ENCODE assay signal across 14 cellular contexts in genomic region chr15:74396146-74396438, GRCh38. TPM values are rescaled to one million over a fixed set of nuclear protein-coding genes. Genes with fewer than 3 reads are reported as not detected.
A peak's percentile ranks its signal among the peaks of the same experiment; 100 is the strongest.
DNase-seq lines count a peak whose midpoint lies in the region; ATAC-seq and TF ChIP-seq lines count a peak whose summit lies in the region.
"Had no signal": no experiment of that assay in that cellular context is flagged by ENCODE, and none has a peak within 500 bp of the region (broad histone marks: within the 10 kb centered on the region; RNA-seq: fewer than 3 reads in every experiment).

No MANE protein-coding gene starts in this region.

- H3K36me3 ChIP-seq in GM23338 (ENCODE audit: insufficient read depth) = no peaks in the 10 kb centered on the region
- H3K36me3 ChIP-seq in neuronal stem cell (replicated peaks in 1 of 2; ENCODE audit: control insufficient read depth in 2 of 2, insufficient read depth in 2 of 2, low read length in 2 of 2) = no peaks in the 10 kb centered on the region
- H3K36me3 ChIP-seq: left ventricle myocardium inferior had no signal

- no peak overlapping the region for H3K14ac ChIP-seq in neuronal stem cell (ENCODE audit: low read length)

- no peak overlapping the region for H2BK5ac ChIP-seq in neuronal stem cell (ENCODE audit: low read length)

- no peak for DNase-seq in activated CD4-positive, alpha-beta T cell treated with anti-CD3 and anti-CD28 coated beads for 36 hours
- DNase-seq in activated CD4-positive, alpha-beta T cell treated with anti-CD3 and anti-CD28 coated beads for 1 hour = no peak
- DNase-seq in GM23338 (ENCODE audit: low spot score) = no peak
- no peak for DNase-seq in activated T-helper 2 cell treated with anti-CD3 and anti-CD28 coated beads, Interferon-gamma antibody, Interleukin-2, Interleukin-4, amounts not matched to agents 10 μg/mL and 5 μg/mL and 100 μg/mL, durations not matched to agents 14 hours and 24 hours and 36 hours (ENCODE audit: low spot score)
- DNase-seq in neuronal stem cell (ENCODE audit: low spot score) = no peak
- DNase-seq in NCI-H1694 (lab: John Stamatoyannopoulos, UW) = no peak
- no peak for DNase-seq in DMS79 (lab: John Stamatoyannopoulos, UW)
- no peak for DNase-seq in NCI-H1092 (lab: John Stamatoyannopoulos, UW)
- DNase-seq: 8988T, left ventricle myocardium inferior, NCI-H1105 treated with DMSO at 0.1 percent for 48 hours, NCI-H526 treated with DMSO at 0.1 percent for 48 hours, posterior cingulate gyrus had no signal

- POLR2A ChIA-PET in activated CD4-positive, alpha-beta T cell treated with anti-CD3 and anti-CD28 coated beads for 36 hours (lab: Charles Lee) = no interaction called here

- peak overlapping the region; percentile 61 for H3K18ac ChIP-seq in neuronal stem cell (ENCODE audit: low read length)

- no peak overlapping the region for H3K4me2 ChIP-seq in GM23338
- no peak overlapping the region for H3K4me2 ChIP-seq in neuronal stem cell (ENCODE audit: insufficient read depth, low read length, poor library complexity, severe bottlenecking)

- no peaks in the 10 kb centered on the region for H3K36me3 Mint-ChIP-seq in activated CD4-positive, alpha-beta T cell treated with anti-CD3 and anti-CD28 coated beads for 36 hours (ENCODE audit: low read depth)
- no peaks in the 10 kb centered on the region; the same call in 2 of the 3 replicates for H3K36me3 Mint-ChIP-seq in GM23338 (ENCODE audit: low read depth)
- H3K36me3 Mint-ChIP-seq in activated T-helper 2 cell treated with anti-CD3 and anti-CD28 coated beads, Interferon-gamma antibody, Interleukin-2, Interleukin-4, amounts not matched to agents 10 μg/mL and 5 μg/mL and 100 μg/mL, durations not matched to agents 14 hours and 24 hours and 36 hours (ENCODE audit: low read depth) = no peaks in the 10 kb centered on the region

- H3K4me1 Mint-ChIP-seq in activated CD4-positive, alpha-beta T cell treated with anti-CD3 and anti-CD28 coated beads for 36 hours = peaks cover 92% of the 10 kb centered on the region
- H3K4me1 Mint-ChIP-seq in GM23338 = peaks cover 22% of the 10 kb centered on the region
- peaks cover 81% of the 10 kb centered on the region for H3K4me1 Mint-ChIP-seq in activated T-helper 2 cell treated with anti-CD3 and anti-CD28 coated beads, Interferon-gamma antibody, Interleukin-2, Interleukin-4, amounts not matched to agents 10 μg/mL and 5 μg/mL and 100 μg/mL, durations not matched to agents 14 hours and 24 hours and 36 hours (ENCODE audit: low read depth)

- H3K4me1 ChIP-seq in GM23338 (ENCODE audit: insufficient read depth) = peaks cover 5% of the 10 kb centered on the region; the same call in 1 of the 2 replicates
- peaks cover 0 to 9% of the 10 kb centered on the region in 2 donors for H3K4me1 ChIP-seq in neuronal stem cell (ENCODE audit: control insufficient read depth in 2 of 2, insufficient read depth in 1 of 2, low read depth in 1 of 2, low read length in 2 of 2)

- H2AFZ ChIP-seq in GM23338 (0 out of 2 replicates have a peak overlapping the region, but pooled peaks have one; percentile 47), neuronal stem cell (ENCODE audit: low read length) (peak overlapping the region; percentile 54)

- peaks cover 0 to 2% of the 10 kb centered on the region in 2 donors for H3K9me3 ChIP-seq in neuronal stem cell (replicated peaks in 1 of 2; ENCODE audit: control insufficient read depth in 2 of 2, insufficient read depth in 1 of 2, low read depth in 1 of 2, low read length in 2 of 2)
- H3K9me3 ChIP-seq: left ventricle myocardium inferior had no signal

- no peak overlapping the region for H2AK5ac ChIP-seq in neuronal stem cell (ENCODE audit: low read depth, low read length)

- H3K4me3 Mint-ChIP-seq in activated CD4-positive, alpha-beta T cell treated with anti-CD3 and anti-CD28 coated beads for 36 hours = no peak overlapping the region
- H3K4me3 Mint-ChIP-seq in GM23338 = no peak overlapping the region
- no peak overlapping the region for H3K4me3 Mint-ChIP-seq in activated T-helper 2 cell treated with anti-CD3 and anti-CD28 coated beads, Interferon-gamma antibody, Interleukin-2, Interleukin-4, amounts not matched to agents 10 μg/mL and 5 μg/mL and 100 μg/mL, durations not matched to agents 14 hours and 24 hours and 36 hours (ENCODE audit: low read depth)

- CTCF ChIA-PET in activated CD4-positive, alpha-beta T cell treated with anti-CD3 and anti-CD28 coated beads for 36 hours (lab: Charles Lee) = interaction anchor here (0.7 to 5.8 kb wide), 4 partner anchors 8 to 43 kb away, joined by 3 to 48 read pairs (median 4); no protein-coding TSS in a partner anchor

- H3K9ac ChIP-seq in neuronal stem cell (ENCODE audit: low read depth, low read length, poor library complexity) = no peak overlapping the region

- no peaks in the 10 kb centered on the region for H3K9me3 Mint-ChIP-seq in activated CD4-positive, alpha-beta T cell treated with anti-CD3 and anti-CD28 coated beads for 36 hours (ENCODE audit: low read depth)
- H3K9me3 Mint-ChIP-seq in GM23338 = no peaks in the 10 kb centered on the region
- H3K9me3 Mint-ChIP-seq in activated T-helper 2 cell treated with anti-CD3 and anti-CD28 coated beads, Interferon-gamma antibody, Interleukin-2, Interleukin-4, amounts not matched to agents 10 μg/mL and 5 μg/mL and 100 μg/mL, durations not matched to agents 14 hours and 24 hours and 36 hours = no peaks in the 10 kb centered on the region

- H2BK120ac ChIP-seq in neuronal stem cell (ENCODE audit: low read depth, low read length) = no peak overlapping the region

- no peak overlapping the region for H3K4me3 ChIP-seq in GM23338
- no peak overlapping the region for H3K4me3 ChIP-seq in neuronal stem cell (ENCODE audit: low read length in 2 of 2)
- H3K4me3 ChIP-seq: left ventricle myocardium inferior had no signal

- H3K27ac ChIP-seq in GM23338 (ENCODE audit: low read depth) (no peak overlapping the region), neuronal stem cell (replicated peaks; ENCODE audit: low read length) (no peak overlapping the region)
- H3K27ac ChIP-seq: left ventricle myocardium inferior had no signal

- no peaks in the 10 kb centered on the region for H4K20me1 ChIP-seq in GM23338 (replicated peaks; ENCODE audit: insufficient read depth)

- ATAC-seq in activated CD4-positive, alpha-beta T cell treated with anti-CD3 and anti-CD28 coated beads for 36 hours = no peak
- ATAC-seq in GM23338 = peak; percentile 16

- H3K27me3 ChIP-seq in GM23338 (ENCODE audit: insufficient read depth) (no peaks in the 10 kb centered on the region), neuronal stem cell (ENCODE audit: control insufficient read depth in 3 of 3, insufficient read depth in 3 of 3, low read depth in 1 of 3, low read length in 3 of 3) (peaks cover 0 to 63% (median 0%) of the 10 kb centered on the region in 3 experiments)

- H2BK15ac ChIP-seq in neuronal stem cell (ENCODE audit: low read length) = peak overlapping the region; percentile 82

- no peak overlapping the region for H4K91ac ChIP-seq in neuronal stem cell (ENCODE audit: low read depth, low read length, poor library complexity)

- WGBS in neuronal stem cell (ENCODE audit: extremely low coverage in 2 of 2, insufficient read length in 2 of 2, insufficient replicate concordance in 1 of 2), 2 donors = no CpG with 5 or more reads among the region's 10 CpGs

- H3K4ac ChIP-seq in neuronal stem cell (ENCODE audit: low read length) = no peak overlapping the region

- no peaks in the 10 kb centered on the region for H3K79me1 ChIP-seq in neuronal stem cell (ENCODE audit: low read depth, low read length)

- no peaks in the 10 kb centered on the region for H3K79me2 ChIP-seq in GM23338 (replicated peaks; ENCODE audit: insufficient read depth)

- H4K8ac ChIP-seq in neuronal stem cell (ENCODE audit: low read depth, low read length) = no peak overlapping the region

- intact Hi-C loops in activated CD4-positive, alpha-beta T cell treated with anti-CD3 and anti-CD28 coated beads for 36 hours (cut with DNase I, micrococcal nuclease) = loop anchor here in 1 of 2 experiments (1.0 kb wide), 1 partner anchor 12 kb away; no protein-coding TSS in a partner anchor
- intact Hi-C loops in activated T-helper 2 cell treated with anti-CD3 and anti-CD28 coated beads, Interferon-gamma antibody, Interleukin-2, Interleukin-4, amounts not matched to agents 10 μg/mL and 5 μg/mL and 100 μg/mL, durations not matched to agents 14 hours and 24 hours and 36 hours (cut with micrococcal nuclease) = loop anchor here (1.0 kb wide), 1 partner anchor 11 kb away; no protein-coding TSS in a partner anchor

- peak overlapping the region; percentile 98 for H3K27ac Mint-ChIP-seq in activated CD4-positive, alpha-beta T cell treated with anti-CD3 and anti-CD28 coated beads for 36 hours
- peak overlapping the region; percentile 43; the same call in 1 of the 2 replicates for H3K27ac Mint-ChIP-seq in GM23338
- H3K27ac Mint-ChIP-seq in activated T-helper 2 cell treated with anti-CD3 and anti-CD28 coated beads, Interferon-gamma antibody, Interleukin-2, Interleukin-4, amounts not matched to agents 10 μg/mL and 5 μg/mL and 100 μg/mL, durations not matched to agents 14 hours and 24 hours and 36 hours = peak overlapping the region; percentile 98

- TF ChIP-seq CTCF in GM23338 (conservative IDR thresholded peaks at IDR 0.05; ENCODE audit: low read depth in 2 of 2) = no peak

- no peaks in the 10 kb centered on the region for H3F3A ChIP-seq in GM23338 (replicated peaks; ENCODE audit: low read depth)

- no peaks in the 10 kb centered on the region for H3K27me3 Mint-ChIP-seq in activated CD4-positive, alpha-beta T cell treated with anti-CD3 and anti-CD28 coated beads for 36 hours
- peaks cover 14% of the 10 kb centered on the region for H3K27me3 Mint-ChIP-seq in GM23338 (ENCODE audit: insufficient read depth, low read depth, poor library complexity)
- H3K27me3 Mint-ChIP-seq in activated T-helper 2 cell treated with anti-CD3 and anti-CD28 coated beads, Interferon-gamma antibody, Interleukin-2, Interleukin-4, amounts not matched to agents 10 μg/mL and 5 μg/mL and 100 μg/mL, durations not matched to agents 14 hours and 24 hours and 36 hours (ENCODE audit: low read depth) = no peaks in the 10 kb centered on the region

- peak overlapping the region; percentile 80 for H3K23ac ChIP-seq in neuronal stem cell (ENCODE audit: low read depth, low read length, poor library complexity)

- H3K9me2 ChIP-seq in GM23338 (ENCODE audit: insufficient read depth) = no peaks in the 10 kb centered on the region

- H2BK12ac ChIP-seq in neuronal stem cell (ENCODE audit: low read length) = no peak overlapping the region

RNA-seq across cellular contexts. Expression of gene CYP11A1, which starts 28.6 kb away (rescaled TPM):
- total RNA-seq in activated CD4-positive, alpha-beta T cell treated with anti-CD3 and anti-CD28 coated beads for 36 hours = not detected
- total RNA-seq in GM23338 (2014; rRNA removed; shearing (Covaris generic)) = 1.7 and 3.3 TPM in 2 replicates
- polyA plus RNA-seq in GM23338 (2016; fragmentation: Nextera tagmentation; extraction: Ambion mirVana) = 1.2 and 1.9 TPM in 2 replicates
- total RNA-seq in activated T-helper 2 cell treated with anti-CD3 and anti-CD28 coated beads, Interferon-gamma antibody, Interleukin-2, Interleukin-4, amounts not matched to agents 10 μg/mL and 5 μg/mL and 100 μg/mL, durations not matched to agents 14 hours and 24 hours and 36 hours = not detected in 2 replicates
- polyA plus RNA-seq in neuronal stem cell (2013, experiment 1 of 2) = 0.77 TPM
- 0.80 TPM for polyA plus RNA-seq in neuronal stem cell (2013, experiment 2 of 2)
- total RNA-seq: temporal lobe had no signal

RNA-seq across cellular contexts. Expression of gene SEMA7A, which starts 37.7 kb away (rescaled TPM):
- 10 to 100 TPM; 57.3 to 57.7 TPM for total RNA-seq in activated CD4-positive, alpha-beta T cell treated with anti-CD3 and anti-CD28 coated beads for 36 hours
- 11.2 and 14.1 TPM in 2 replicates for total RNA-seq in GM23338 (2014; rRNA removed; shearing (Covaris generic))
- polyA plus RNA-seq in GM23338 (2016; fragmentation: Nextera tagmentation; extraction: Ambion mirVana) = 1.2 and 2.0 TPM in 2 replicates
- 45.9 and 50.3 TPM in 2 replicates for total RNA-seq in activated T-helper 2 cell treated with anti-CD3 and anti-CD28 coated beads, Interferon-gamma antibody, Interleukin-2, Interleukin-4, amounts not matched to agents 10 μg/mL and 5 μg/mL and 100 μg/mL, durations not matched to agents 14 hours and 24 hours and 36 hours
- polyA plus RNA-seq in neuronal stem cell (2013, experiment 1 of 2) = 10.3 TPM
- polyA plus RNA-seq in neuronal stem cell (2013, experiment 2 of 2) = 10.3 TPM

Comparison
In these comparisons a context has a peak if more than half of its experiments do, and no peak if none do; other contexts are left out.
1. H3K27ac Mint-ChIP-seq: peak in every context shown above with its lines; median percentile 98 in activated CD4-positive, alpha-beta T cell treated with anti-CD3 and anti-CD28 coated beads for 36 hours; 98 in activated T-helper 2 cell treated with anti-CD3 and anti-CD28 coated beads, Interferon-gamma antibody, Interleukin-2, Interleukin-4, amounts not matched to agents 10 μg/mL and 5 μg/mL and 100 μg/mL, durations not matched to agents 14 hours and 24 hours and 36 hours; 43 in GM23338.